8 cellular contexts compared by ENCODE assay signal in the genomic region with DNA sequence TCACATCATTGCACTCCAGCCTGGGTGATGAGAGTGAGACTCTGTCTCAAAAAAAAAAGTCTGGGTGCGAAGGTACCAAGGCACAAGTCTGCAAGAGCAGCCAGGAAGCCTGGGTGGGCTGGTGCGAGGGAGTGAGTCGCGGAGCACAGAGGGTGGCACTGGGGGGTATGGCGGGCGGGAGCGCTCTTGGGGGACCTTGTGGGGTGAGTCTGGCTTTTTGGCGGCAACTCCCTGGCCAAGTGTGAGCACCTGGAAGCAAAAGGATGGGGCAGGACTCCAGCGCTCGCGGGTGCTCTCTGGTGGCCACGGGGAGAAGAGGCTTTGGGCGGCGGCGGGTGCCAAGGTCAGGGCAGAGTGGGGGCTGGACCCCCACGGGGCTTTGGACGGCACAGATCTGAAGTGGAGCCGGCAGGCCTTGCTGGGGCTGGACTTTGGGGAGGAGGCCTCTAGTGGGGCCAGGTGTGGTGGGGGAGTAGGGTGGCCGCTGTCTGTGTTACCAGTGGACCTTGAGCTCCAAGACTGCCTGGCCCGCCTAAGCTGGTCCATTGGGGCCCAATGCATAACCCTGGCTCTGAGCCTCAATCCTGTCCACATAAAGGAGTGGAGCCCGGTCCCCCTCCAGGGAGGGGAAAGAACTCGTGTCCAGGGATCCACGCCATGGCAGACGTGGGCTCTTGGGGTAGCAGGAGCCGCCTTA. TPM values are rescaled to one million over a fixed set of nuclear protein-coding genes. Genes with fewer than 3 reads are reported as not detected.
A peak's percentile ranks its signal among the peaks of the same experiment; 100 is the strongest.
DNase-seq lines count a peak whose midpoint lies in the region; ATAC-seq and TF ChIP-seq lines count a peak whose summit lies in the region.

No MANE protein-coding gene starts in this region.

- no peaks in the 10 kb centered on the region for H3K36me3 ChIP-seq in smooth muscle cell (ENCODE audit: low read depth)

- 43% methylated on average over 24 of the region's 25 CpGs for WGBS in smooth muscle cell (ENCODE audit: low lambda C conversion rate)

- no peak for ATAC-seq in HG03097 (IDR thresholded peaks at IDR 0.05; ENCODE audit: low FRiP score, unreplicated experiment)
- ATAC-seq in GM21390 (IDR thresholded peaks at IDR 0.05; ENCODE audit: unreplicated experiment), result no peak

- peaks cover 3% of the 10 kb centered on the region for H4K20me1 ChIP-seq in smooth muscle cell (ENCODE audit: low read depth)

- H3K4me1 Mint-ChIP-seq in activated T-helper 2 cell treated with anti-CD3 and anti-CD28 coated beads, Interferon-gamma antibody, Interleukin-2, Interleukin-4, amounts not matched to agents 10 μg/mL and 5 μg/mL and 100 μg/mL, durations not matched to agents 14 hours and 24 hours and 36 hours (ENCODE audit: low read depth), result peaks cover 27% of the 10 kb centered on the region

- H3K27me3 ChIP-seq in smooth muscle cell (ENCODE audit: low read depth), result no peaks in the 10 kb centered on the region

- H3K9me3 ChIP-seq in smooth muscle cell (replicated peaks; ENCODE audit: low read depth), result no peaks in the 10 kb centered on the region

- in situ Hi-C loops in GM13976 (cut with MboI; ENCODE audit: low sequenced_read_pairs, unreplicated experiment), result no loop called here

- H3F3A ChIP-seq in smooth muscle cell (ENCODE audit: low read depth), result peaks cover 6% of the 10 kb centered on the region

- H3K27ac ChIP-seq in 22Rv1 (peak overlapping the region; percentile 63), smooth muscle cell (ENCODE audit: low read depth) (peak overlapping the region; percentile 31)

- intact Hi-C loops in activated T-helper 2 cell treated with anti-CD3 and anti-CD28 coated beads, Interferon-gamma antibody, Interleukin-2, Interleukin-4, amounts not matched to agents 10 μg/mL and 5 μg/mL and 100 μg/mL, durations not matched to agents 14 hours and 24 hours and 36 hours (cut with micrococcal nuclease), result loop anchor here (1.0 to 5.0 kb wide), 4 partner anchors 9 to 181 kb away; no protein-coding TSS in a partner anchor

- peaks cover 81% of the 10 kb centered on the region for H3K36me3 Mint-ChIP-seq in activated T-helper 2 cell treated with anti-CD3 and anti-CD28 coated beads, Interferon-gamma antibody, Interleukin-2, Interleukin-4, amounts not matched to agents 10 μg/mL and 5 μg/mL and 100 μg/mL, durations not matched to agents 14 hours and 24 hours and 36 hours (ENCODE audit: low read depth)

- peak overlapping the region; percentile 35 for H3K4me3 Mint-ChIP-seq in activated T-helper 2 cell treated with anti-CD3 and anti-CD28 coated beads, Interferon-gamma antibody, Interleukin-2, Interleukin-4, amounts not matched to agents 10 μg/mL and 5 μg/mL and 100 μg/mL, durations not matched to agents 14 hours and 24 hours and 36 hours (ENCODE audit: low read depth)

- H2AFZ ChIP-seq in smooth muscle cell (ENCODE audit: low read depth), result no peak overlapping the region

- peak; percentile 89 for TF ChIP-seq CTCF in 22Rv1 (IDR thresholded peaks at IDR 0.05)
- TF ChIP-seq CTCF in GM13976 (IDR thresholded peaks at IDR 0.05; ENCODE audit: borderline replicate concordance, control extremely low read depth, extremely low read depth, insufficient read depth, missing control alignments), result peak; percentile 76
- peak; percentile 51 for TF ChIP-seq CTCF in smooth muscle cell (IDR thresholded peaks at IDR 0.05; ENCODE audit: borderline replicate concordance, insufficient read depth, poor library complexity, severe bottlenecking)

- peak overlapping the region; percentile 80 for H3K27ac Mint-ChIP-seq in activated T-helper 2 cell treated with anti-CD3 and anti-CD28 coated beads, Interferon-gamma antibody, Interleukin-2, Interleukin-4, amounts not matched to agents 10 μg/mL and 5 μg/mL and 100 μg/mL, durations not matched to agents 14 hours and 24 hours and 36 hours

- H3K79me2 ChIP-seq in smooth muscle cell (ENCODE audit: low read depth), result peaks cover 13% of the 10 kb centered on the region

- H3K9me3 Mint-ChIP-seq in activated T-helper 2 cell treated with anti-CD3 and anti-CD28 coated beads, Interferon-gamma antibody, Interleukin-2, Interleukin-4, amounts not matched to agents 10 μg/mL and 5 μg/mL and 100 μg/mL, durations not matched to agents 14 hours and 24 hours and 36 hours, result no peaks in the 10 kb centered on the region

- DNase-seq in GM13976 (ENCODE audit: low spot score) (peak; percentile 73), germinal center (ENCODE audit: low spot score) (peak; percentile 47), smooth muscle cell (lab: John Stamatoyannopoulos, UW; ENCODE audit: unreplicated experiment) (no peak)
- peak; percentile 57 for DNase-seq in activated T-helper 2 cell treated with anti-CD3 and anti-CD28 coated beads, Interferon-gamma antibody, Interleukin-2, Interleukin-4, amounts not matched to agents 10 μg/mL and 5 μg/mL and 100 μg/mL, durations not matched to agents 14 hours and 24 hours and 36 hours (ENCODE audit: low spot score)

- H3K27me3 Mint-ChIP-seq in activated T-helper 2 cell treated with anti-CD3 and anti-CD28 coated beads, Interferon-gamma antibody, Interleukin-2, Interleukin-4, amounts not matched to agents 10 μg/mL and 5 μg/mL and 100 μg/mL, durations not matched to agents 14 hours and 24 hours and 36 hours (ENCODE audit: low read depth), result no peaks in the 10 kb centered on the region

- H3K9ac ChIP-seq in smooth muscle cell (ENCODE audit: low read depth), result no peak overlapping the region

- no peak overlapping the region for H3K4me3 ChIP-seq in smooth muscle cell

- H3K4me1 ChIP-seq in smooth muscle cell (ENCODE audit: low read depth), result no peaks in the 10 kb centered on the region

- H3K4me2 ChIP-seq in smooth muscle cell, result no peak overlapping the region

TF ChIP-seq in PFSK-1, 5 proteins besides CTCF, POLR2A, EP300 and RAD21:
- TF ChIP-seq SIN3A (IDR thresholded peaks at IDR 0.05; ENCODE audit: borderline replicate concordance, insufficient read depth, low read length) (0 out of 2 replicates have a peak, but pooled peaks have one; percentile 12), POLR2AphosphoS5 (IDR thresholded peaks at IDR 0.05; ENCODE audit: low read depth, low read length) (peak; percentile 48; the same call in 1 of the 2 replicates), TAF1 (IDR thresholded peaks at IDR 0.05; ENCODE audit: borderline replicate concordance, insufficient read depth, low read length) (no peak)

RNA-seq across cellular contexts. Expression of gene P2RY11, which starts 1.6 kb away (rescaled TPM):
- polyA plus RNA-seq in PFSK-1 (2012; ENCODE audit: insufficient read length, low read depth), result 41.3 TPM
- 41.8 and 46.5 TPM in 2 replicates for total RNA-seq in activated T-helper 2 cell treated with anti-CD3 and anti-CD28 coated beads, Interferon-gamma antibody, Interleukin-2, Interleukin-4, amounts not matched to agents 10 μg/mL and 5 μg/mL and 100 μg/mL, durations not matched to agents 14 hours and 24 hours and 36 hours
- 1.5 and 2.0 TPM in 2 replicates for total RNA-seq in smooth muscle cell
- polyA plus RNA-seq in smooth muscle cell, result 3.8 and 9.7 TPM in 2 replicates

RNA-seq across cellular contexts. Expression of gene EIF3G, which starts 6.7 kb away (rescaled TPM):
- polyA plus RNA-seq in PFSK-1 (2012; ENCODE audit: insufficient read length, low read depth), result 661 TPM
- 303 and 306 TPM in 2 replicates for total RNA-seq in activated T-helper 2 cell treated with anti-CD3 and anti-CD28 coated beads, Interferon-gamma antibody, Interleukin-2, Interleukin-4, amounts not matched to agents 10 μg/mL and 5 μg/mL and 100 μg/mL, durations not matched to agents 14 hours and 24 hours and 36 hours
- total RNA-seq in smooth muscle cell, result 138 and 164 TPM in 2 replicates
- polyA plus RNA-seq in smooth muscle cell, result 185 and 196 TPM in 2 replicates

RNA-seq across cellular contexts. Expression of gene PPAN, which starts 6.9 kb away (rescaled TPM):
- 185 TPM for polyA plus RNA-seq in PFSK-1 (2012; ENCODE audit: insufficient read length, low read depth)
- total RNA-seq in activated T-helper 2 cell treated with anti-CD3 and anti-CD28 coated beads, Interferon-gamma antibody, Interleukin-2, Interleukin-4, amounts not matched to agents 10 μg/mL and 5 μg/mL and 100 μg/mL, durations not matched to agents 14 hours and 24 hours and 36 hours, result 160 and 162 TPM in 2 replicates
- 9.7 and 11.1 TPM in 2 replicates for total RNA-seq in smooth muscle cell
- 22.6 and 25.6 TPM in 2 replicates for polyA plus RNA-seq in smooth muscle cell

RNA-seq across cellular contexts. Expression of gene ANGPTL6, which starts 10.6 kb away (rescaled TPM):
- 0.43 TPM for polyA plus RNA-seq in PFSK-1 (2012; ENCODE audit: insufficient read length, low read depth)
- total RNA-seq in activated T-helper 2 cell treated with anti-CD3 and anti-CD28 coated beads, Interferon-gamma antibody, Interleukin-2, Interleukin-4, amounts not matched to agents 10 μg/mL and 5 μg/mL and 100 μg/mL, durations not matched to agents 14 hours and 24 hours and 36 hours, result 7.7 and 8.0 TPM in 2 replicates
- total RNA-seq in smooth muscle cell, result 3.5 and 5.5 TPM in 2 replicates
- polyA plus RNA-seq in smooth muscle cell, result 7.2 and 8.6 TPM in 2 replicates

RNA-seq across cellular contexts. Expression of gene SHFL, which starts 26.9 kb away (rescaled TPM):
- polyA plus RNA-seq in PFSK-1 (2012; ENCODE audit: insufficient read length, low read depth), result 19.5 TPM
- 56.1 and 56.2 TPM in 2 replicates for total RNA-seq in activated T-helper 2 cell treated with anti-CD3 and anti-CD28 coated beads, Interferon-gamma antibody, Interleukin-2, Interleukin-4, amounts not matched to agents 10 μg/mL and 5 μg/mL and 100 μg/mL, durations not matched to agents 14 hours and 24 hours and 36 hours
- total RNA-seq in smooth muscle cell, result 13.7 and 15.6 TPM in 2 replicates
- polyA plus RNA-seq in smooth muscle cell, result 22.6 and 28.7 TPM in 2 replicates

Comparison
In these comparisons a context has a peak if more than half of its experiments do, and no peak if none do; other contexts are left out.
1. RNA of gene P2RY11, which starts 1.6 kb away (total RNA-seq): 41.8 to 46.5 TPM in activated T-helper 2 cell treated with anti-CD3 and anti-CD28 coated beads, Interferon-gamma antibody, Interleukin-2, Interleukin-4, amounts not matched to agents 10 μg/mL and 5 μg/mL and 100 μg/mL, durations not matched to agents 14 hours and 24 hours and 36 hours; 1.5 to 2.0 TPM in smooth muscle cell; every median in the first group is over 10 times any median in the second.
2. RNA of gene PPAN, which starts 6.9 kb away (total RNA-seq): 160 to 162 TPM in activated T-helper 2 cell treated with anti-CD3 and anti-CD28 coated beads, Interferon-gamma antibody, Interleukin-2, Interleukin-4, amounts not matched to agents 10 μg/mL and 5 μg/mL and 100 μg/mL, durations not matched to agents 14 hours and 24 hours and 36 hours; 9.7 to 11.1 TPM in smooth muscle cell; every median in the first group is over 10 times any median in the second.
3. Peak in every context shown above with its lines, with median percentiles within 50 percentile points of each other: CTCF ChIP-seq.